In the genomic region with DNA sequence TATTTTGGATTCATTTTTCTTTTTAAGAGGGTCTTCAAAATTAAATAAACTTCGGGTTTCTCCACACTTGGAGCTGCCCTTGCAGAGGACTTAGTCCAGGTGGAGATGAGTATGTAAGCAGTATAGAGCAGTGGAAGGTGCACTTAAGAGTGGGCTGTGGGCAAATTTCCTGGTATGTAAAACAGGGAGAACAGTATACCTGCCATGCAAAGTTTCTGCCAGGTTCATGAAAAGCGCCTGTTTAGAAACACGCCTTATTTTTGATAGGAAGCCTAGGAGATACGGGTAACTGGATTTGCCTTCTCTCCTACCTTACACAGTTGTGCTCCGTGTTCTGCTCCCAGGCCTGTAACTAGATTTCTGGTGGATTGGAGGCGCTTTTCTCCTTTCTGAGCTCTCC, we compare ENCODE assay signal across 8 cellular contexts. TPM values are rescaled to one million over a fixed set of nuclear protein-coding genes. Genes with fewer than 3 reads are reported as not detected.
A peak's percentile ranks its signal among the peaks of the same experiment; 100 is the strongest.
DNase-seq lines count a peak whose midpoint lies in the region; ATAC-seq and TF ChIP-seq lines count a peak whose summit lies in the region.

No MANE protein-coding gene starts in this region.

- H3K27ac ChIP-seq in GM23248 (peak overlapping the region; percentile 75; the same call in 1 of the 2 replicates), SK-N-MC (peak overlapping the region; percentile 27; the same call in 1 of the 2 replicates), gastrocnemius medialis (peak overlapping the region in 3 of 4 donors; percentile 92 to 99 (median 99)), adrenal gland (peak overlapping the region in 2 of 5 donors; percentile 91 to 94)

- peaks cover 27% of the 10 kb centered on the region for H3K36me3 ChIP-seq in GM23248 (ENCODE audit: low read depth)
- H3K36me3 ChIP-seq in SK-N-MC (ENCODE audit: insufficient read depth, low read length): peaks cover 32% of the 10 kb centered on the region
- peaks cover 0 to 31% of the 10 kb centered on the region in 2 donors for H3K36me3 ChIP-seq in gastrocnemius medialis
- peaks cover 0 to 21% of the 10 kb centered on the region in 2 donors for H3K36me3 ChIP-seq in adrenal gland (replicated peaks in 1 of 2)

- H3K27me3 ChIP-seq in GM23248 (replicated peaks; ENCODE audit: insufficient read depth) (no peaks in the 10 kb centered on the region), gastrocnemius medialis (no peaks in the 10 kb centered on the region), adrenal gland (no peaks in the 10 kb centered on the region)

- H3K9ac ChIP-seq in GM23248 (peak overlapping the region; percentile 91), SK-N-MC (ENCODE audit: insufficient read length) (peak overlapping the region; percentile 80)

- peak overlapping the region; percentile 93 for H3K4me2 ChIP-seq in GM23248 (ENCODE audit: unreplicated experiment)

- no peaks in the 10 kb centered on the region for H3K9me3 ChIP-seq in GM23248 (ENCODE audit: low read depth)
- no peaks in the 10 kb centered on the region for H3K9me3 ChIP-seq in SK-N-MC (ENCODE audit: low read depth, low read length)
- H3K9me3 ChIP-seq in gastrocnemius medialis: no peaks in the 10 kb centered on the region
- H3K9me3 ChIP-seq in adrenal gland (replicated peaks in 1 of 3): no peaks in the 10 kb centered on the region

- peaks cover 5% of the 10 kb centered on the region; the same call in 1 of the 2 replicates for H4K20me1 ChIP-seq in GM23248 (ENCODE audit: insufficient read depth)

- intact Hi-C loops in gastrocnemius medialis (cut with DNase I; ENCODE audit: low total_unique reads): loop anchor here (5.0 kb wide), 2 partner anchors 56 to 479 kb away; partner anchors contain the start of genes CFAP57, EBNA1BP2 and ST3GAL3
- intact Hi-C loops in adrenal gland (cut with DNase I): loop anchor here in 1 of 2 donors (5.0 kb wide), 1 partner anchor 119 kb away; the partner anchor contains the start of gene PTPRF

- no peaks in the 10 kb centered on the region for H3K9me2 ChIP-seq in GM23248 (ENCODE audit: insufficient read depth)

- 37 to 49% methylated on average over 6 of the region's 6 CpGs for WGBS in GM23248 (ENCODE audit: low coverage in 1 of 2, low lambda C conversion rate in 2 of 2, missing lambda C conversion rate in 2 of 2), 2 experiments
- WGBS in adrenal gland, 4 donors: 28 to 45% (median 34%) methylated on average over 6 of the region's 6 CpGs

- TF ChIP-seq POLR2A in gastrocnemius medialis (IDR thresholded peaks at IDR 0.05) (no peak), adrenal gland (IDR thresholded peaks at IDR 0.05) (no peak)

- H3K79me2 ChIP-seq in GM23248 (ENCODE audit: insufficient read depth): peaks cover 58% of the 10 kb centered on the region

- no peak for ATAC-seq in gastrocnemius medialis
- ATAC-seq in GM21367 (IDR thresholded peaks at IDR 0.05; ENCODE audit: unreplicated experiment): no peak

- DNase-seq in GM23248 (peak; percentile 20), SK-N-MC (ENCODE audit: low read depth, low spot score) (no peak), fibroblast of pulmonary artery (ENCODE audit: low read depth) (no peak), gastrocnemius medialis (no peak), adrenal gland (no peak), NCI-H128 (lab: John Stamatoyannopoulos, UW; ENCODE audit: unreplicated experiment) (no peak), CD1c-positive myeloid dendritic cell (ENCODE audit: extremely low spot score) (no peak)

- H3K4me1 ChIP-seq in GM23248 (ENCODE audit: insufficient read depth) (peaks cover 11% of the 10 kb centered on the region; the same call in 1 of the 2 replicates), gastrocnemius medialis (peaks cover 15 to 23% of the 10 kb centered on the region in 2 donors), adrenal gland (replicated peaks in 1 of 2) (peaks cover 22 to 37% of the 10 kb centered on the region in 2 donors)

- TF ChIP-seq CTCF in fibroblast of pulmonary artery (IDR thresholded peaks at IDR 0.05; ENCODE audit: low read length, missing control alignments) (no peak), gastrocnemius medialis (IDR thresholded peaks at IDR 0.05 in 4 of 5, conservative IDR thresholded peaks at IDR 0.05 in 1 of 5) (no peak), adrenal gland (IDR thresholded peaks at IDR 0.05) (no peak)

- in situ Hi-C loops in GM23248 (cut with MboI): loop anchor here (25.0 kb wide), 1 partner anchor 414 kb away; no protein-coding TSS in a partner anchor
- in situ Hi-C loops in gastrocnemius medialis (cut with MboI; ENCODE audit: low sequenced_read_pairs in 4 of 4): no loop called here

- H3K4me3 ChIP-seq in GM23248 (peak overlapping the region; percentile 97), SK-N-MC (peak overlapping the region; percentile 83), fibroblast of pulmonary artery (replicated peaks; ENCODE audit: low read depth, low read length) (peak overlapping the region; percentile 83), gastrocnemius medialis (peak overlapping the region; percentile 85 to 93 (median 90)), adrenal gland (peak overlapping the region in 2 of 4 donors; percentile 71 to 78)

- H2AFZ ChIP-seq in GM23248: no peak overlapping the region

- H3F3A ChIP-seq in GM23248 (ENCODE audit: insufficient read depth): peaks cover 8% of the 10 kb centered on the region; the same call in 1 of the 2 replicates

RNA-seq across cellular contexts. Expression of gene KDM4A, which starts 1.2 kb away (rescaled TPM):
- 23.7 and 26.3 TPM in 2 replicates for total RNA-seq in GM23248 (2014; rRNA removed; shearing (Covaris generic))
- polyA plus RNA-seq in GM23248 (2016; fragmentation: Nextera tagmentation; extraction: Ambion mirVana) (20.7 and 22.3 TPM in 2 replicates), adrenal gland (10 to 100 TPM; 15.1 to 36.2 (median 17.9) TPM)
- total RNA-seq in gastrocnemius medialis (10 to 100 TPM in 3 of 4 donors, 1 to 10 TPM in 1; 8.1 to 19.9 (median 13.4) TPM), adrenal gland (10 to 100 TPM; 37.0 to 73.8 (median 52.3) TPM)

RNA-seq across cellular contexts. Expression of gene ST3GAL3, which starts 56.1 kb away (rescaled TPM):
- total RNA-seq in GM23248 (2014; rRNA removed; shearing (Covaris generic)): 13.8 and 13.9 TPM in 2 replicates
- polyA plus RNA-seq in GM23248 (2016; fragmentation: Nextera tagmentation; extraction: Ambion mirVana) (8.4 and 9.7 TPM in 2 replicates), adrenal gland (10 to 100 TPM; 22.0 to 34.3 (median 33.1) TPM)
- total RNA-seq in gastrocnemius medialis (10 to 100 TPM; 32.2 to 57.4 (median 38.3) TPM), adrenal gland (10 to 100 TPM; 15.6 to 43.3 (median 26.2) TPM)
